ENCODE assay signal across 13 cellular contexts in genomic region chr9:38682713-38683112, GRCh38. TPM values are rescaled to one million over a fixed set of nuclear protein-coding genes. Genes with fewer than 3 reads are reported as not detected.
DNase-seq lines count a peak whose midpoint lies in the region; ATAC-seq and TF ChIP-seq lines count a peak whose summit lies in the region.
"Had no signal": no experiment of that assay in that cellular context is flagged by ENCODE, and none has a peak within 500 bp of the region (broad histone marks: within the 10 kb centered on the region; RNA-seq: fewer than 3 reads in every experiment).

No MANE protein-coding gene starts in this region.

- 27 to 52% (median 47%) methylated on average over 3 of the region's 3 CpGs for WGBS in heart left ventricle, 4 donors

- H3K27me3 ChIP-seq in right atrium auricular region (no peaks in the 10 kb centered on the region), heart left ventricle (peaks cover 0 to 3% (median 0%) of the 10 kb centered on the region in 9 donors)

- H3K4me1 Mint-ChIP-seq in stimulated activated effector memory CD8-positive, alpha-beta T cell treated with anti-CD3 and anti-CD28 coated beads, Interleukin-12 subunit alpha, Interleukin-12 subunit beta, amount 100 ng/mL, for 72 hours, result no peaks in the 10 kb centered on the region
- H3K4me1 Mint-ChIP-seq: naive B cell had no signal

- no peak overlapping the region for H3K4me3 ChIP-seq in right atrium auricular region
- no peak overlapping the region for H3K4me3 ChIP-seq in heart left ventricle

- no peak overlapping the region for H3K27ac Mint-ChIP-seq in stimulated activated effector memory CD8-positive, alpha-beta T cell treated with anti-CD3 and anti-CD28 coated beads, Interleukin-12 subunit alpha, Interleukin-12 subunit beta, amount 100 ng/mL, for 72 hours
- H3K27ac Mint-ChIP-seq: naive B cell, T-helper 17 cell had no signal

- no peak for ATAC-seq in heart left ventricle
- ATAC-seq in stimulated activated effector memory CD8-positive, alpha-beta T cell treated with anti-CD3 and anti-CD28 coated beads, Interleukin-12 subunit alpha, Interleukin-12 subunit beta, amount 100 ng/mL, for 72 hours, result no peak
- no peak for ATAC-seq in GM19455 (IDR thresholded peaks at IDR 0.05; ENCODE audit: unreplicated experiment)
- ATAC-seq: T-helper 17 cell had no signal

- no peak for TF ChIP-seq POLR2A in heart left ventricle (IDR thresholded peaks at IDR 0.05)

- no peaks in the 10 kb centered on the region for H3K9me3 ChIP-seq in right atrium auricular region
- H3K9me3 ChIP-seq in heart left ventricle, result no peaks in the 10 kb centered on the region

- TF ChIP-seq CTCF in right atrium auricular region (IDR thresholded peaks at IDR 0.05) (no peak), heart left ventricle (IDR thresholded peaks at IDR 0.05) (no peak)

- no peaks in the 10 kb centered on the region for H3K36me3 Mint-ChIP-seq in stimulated activated effector memory CD8-positive, alpha-beta T cell treated with anti-CD3 and anti-CD28 coated beads, Interleukin-12 subunit alpha, Interleukin-12 subunit beta, amount 100 ng/mL, for 72 hours
- H3K36me3 Mint-ChIP-seq: naive B cell had no signal

- no peak overlapping the region for H3K27ac ChIP-seq in right atrium auricular region
- peak overlapping the region in 1 of 12 donors; percentile 5 for H3K27ac ChIP-seq in heart left ventricle
- H3K27ac ChIP-seq: C4-2B had no signal

- H3K9me3 Mint-ChIP-seq in stimulated activated effector memory CD8-positive, alpha-beta T cell treated with anti-CD3 and anti-CD28 coated beads, Interleukin-12 subunit alpha, Interleukin-12 subunit beta, amount 100 ng/mL, for 72 hours, result no peaks in the 10 kb centered on the region
- H3K9me3 Mint-ChIP-seq: naive B cell had no signal

- H3K4me1 ChIP-seq in right atrium auricular region, result peaks cover 0 to 13% of the 10 kb centered on the region in 2 donors
- H3K4me1 ChIP-seq in heart left ventricle, result peaks cover 0 to 28% (median 3%) of the 10 kb centered on the region in 12 donors

- H3K36me3 ChIP-seq in right atrium auricular region (no peaks in the 10 kb centered on the region), heart left ventricle (no peaks in the 10 kb centered on the region)

- intact Hi-C loops in heart left ventricle (cut with DNase I), result loop anchor here in 2 of 10 donors (10.0 kb wide), 3 partner anchors 52 to 72 kb away; partner anchors contain the start of gene ANKRD18A (in 1 of the 2)

- DNase-seq in right atrium auricular region (ENCODE audit: low spot score) (peak; percentile 36), heart left ventricle (no peak), SW 1271 (lab: John Stamatoyannopoulos, UW) (peak; percentile 3 to 32), glomerular endothelial cell (ENCODE audit: extremely low read depth, low read depth, low spot score) (peak; percentile 66), putamen (ENCODE audit: low spot score) (no peak)
- DNase-seq in stimulated activated effector memory CD8-positive, alpha-beta T cell treated with anti-CD3 and anti-CD28 coated beads, Interleukin-12 subunit alpha, Interleukin-12 subunit beta, amount 100 ng/mL, for 72 hours (ENCODE audit: low spot score in 2 of 2), result no peak
- DNase-seq in stimulated activated CD4-positive, alpha-beta T cell treated with anti-CD3 and anti-CD28 coated beads, Interleukin-1b, Interleukin-23, amount 100 ng/mL, for 48 hours, result no peak
- DNase-seq: activated effector memory CD4-positive, alpha-beta T cell treated with anti-CD3 and anti-CD28 coated beads, Interleukin-2, amount 50 U/mL, for 16 hours; naive B cell; NCI-H1417 treated with DMSO at 0.1 percent for 48 hours; T-helper 17 cell had no signal

- no peak overlapping the region for H3K4me3 Mint-ChIP-seq in stimulated activated effector memory CD8-positive, alpha-beta T cell treated with anti-CD3 and anti-CD28 coated beads, Interleukin-12 subunit alpha, Interleukin-12 subunit beta, amount 100 ng/mL, for 72 hours
- H3K4me3 Mint-ChIP-seq: naive B cell, T-helper 17 cell had no signal

RNA-seq across cellular contexts. Expression of gene FAM240B, which starts 37.2 kb away (rescaled TPM):
- total RNA-seq in right atrium auricular region, result not detected
- total RNA-seq in heart left ventricle, result not detected
- not detected for polyA plus RNA-seq in heart left ventricle
- not detected in 2 replicates for total RNA-seq in glomerular endothelial cell
- total RNA-seq: T-helper 17 cell had no signal

Comparison
In these comparisons a context has a peak if more than half of its experiments do, and no peak if none do; other contexts are left out.
1. DNase-seq: peak in right atrium auricular region (single experiment), SW 1271 (2 of 2) and glomerular endothelial cell (single experiment); none in heart left ventricle (0 of 5), stimulated activated effector memory CD8-positive, alpha-beta T cell treated with anti-CD3 and anti-CD28 coated beads, Interleukin-12 subunit alpha, Interleukin-12 subunit beta, amount 100 ng/mL, for 72 hours (0 of 2), putamen (single experiment) and stimulated activated CD4-positive, alpha-beta T cell treated with anti-CD3 and anti-CD28 coated beads, Interleukin-1b, Interleukin-23, amount 100 ng/mL, for 48 hours (single experiment).